8 cellular contexts compared by ENCODE assay signal in genomic region chrX:10106801-10107200, GRCh38. TPM values are rescaled to one million over a fixed set of nuclear protein-coding genes. Genes with fewer than 3 reads are reported as not detected.
DNase-seq lines count a peak whose midpoint lies in the region; ATAC-seq and TF ChIP-seq lines count a peak whose summit lies in the region.
"Had no signal": no experiment of that assay in that cellular context is flagged by ENCODE, and none has a peak within 500 bp of the region (broad histone marks: within the 10 kb centered on the region; RNA-seq: fewer than 3 reads in every experiment).

No MANE protein-coding gene starts in this region.

- no peaks in the 10 kb centered on the region for H3K27me3 Mint-ChIP-seq in activated naive CD4-positive, alpha-beta T cell treated with anti-CD3 and anti-CD28 coated beads, Interleukin-2, amount 10 ng/mL, durations not matched to agents 7 days and 5 days

- H3K4me1 ChIP-seq in testis: peaks cover 21% of the 10 kb centered on the region

- TF ChIP-seq POLR2A in testis (IDR thresholded peaks at IDR 0.05): no peak

- intact Hi-C loops in testis (cut with DNase I; ENCODE audit: low total_unique reads): no loop called here

- H3K9me3 Mint-ChIP-seq in activated naive CD4-positive, alpha-beta T cell treated with anti-CD3 and anti-CD28 coated beads, Interleukin-2, amount 10 ng/mL, durations not matched to agents 7 days and 5 days: no peaks in the 10 kb centered on the region

- no peak overlapping the region for H3K27ac ChIP-seq in testis

- H3K27ac Mint-ChIP-seq in activated naive CD4-positive, alpha-beta T cell treated with anti-CD3 and anti-CD28 coated beads, Interleukin-2, amount 10 ng/mL, durations not matched to agents 7 days and 5 days: peak overlapping the region; percentile 98

- H3K36me3 ChIP-seq in testis (ENCODE audit: low read depth, missing control alignments): no peaks in the 10 kb centered on the region
- H3K36me3 ChIP-seq: thoracic aorta had no signal

- peaks cover 45% of the 10 kb centered on the region for H3K36me3 Mint-ChIP-seq in activated naive CD4-positive, alpha-beta T cell treated with anti-CD3 and anti-CD28 coated beads, Interleukin-2, amount 10 ng/mL, durations not matched to agents 7 days and 5 days

- ATAC-seq in GM21367 (IDR thresholded peaks at IDR 0.05; ENCODE audit: unreplicated experiment) (peak; percentile 55), HG03521 (IDR thresholded peaks at IDR 0.05; ENCODE audit: unreplicated experiment) (peak; percentile 86)

- H3K4me3 ChIP-seq in testis: no peak overlapping the region
- H3K4me3 ChIP-seq: thoracic aorta had no signal

- CTCF ChIA-PET in activated naive CD4-positive, alpha-beta T cell treated with anti-CD3 and anti-CD28 coated beads, Interleukin-2, amount 10 ng/mL, durations not matched to agents 7 days and 5 days (lab: Charles Lee): interaction anchor here (2.1 kb wide), 1 partner anchor 13 kb away, joined by 5 read pairs; no protein-coding TSS in a partner anchor

- H3K27me3 ChIP-seq in testis: no peaks in the 10 kb centered on the region

- DNase-seq in activated naive CD4-positive, alpha-beta T cell treated with anti-CD3 and anti-CD28 coated beads, Interleukin-2, amount 10 ng/mL, durations not matched to agents 7 days and 5 days: peak; percentile 70
- DNase-seq in stimulated activated naive CD4-positive, alpha-beta T cell treated with Interleukin-2 at 50 U/mL for 16 hours (lab: John Stamatoyannopoulos, UW): peak; percentile 44
- no peak for DNase-seq in testis
- DNase-seq in medulla oblongata (ENCODE audit: extremely low spot score): no peak
- no peak for DNase-seq in NCI-H2081 treated with DMSO at 0.1 percent for 48 hours (lab: John Stamatoyannopoulos, UW)

- no peaks in the 10 kb centered on the region for H3K9me3 ChIP-seq in testis
- H3K9me3 ChIP-seq: thoracic aorta had no signal

- 43 to 57% methylated on average over 10 of the region's 10 CpGs for WGBS in testis, 2 donors

- H3K4me1 Mint-ChIP-seq in activated naive CD4-positive, alpha-beta T cell treated with anti-CD3 and anti-CD28 coated beads, Interleukin-2, amount 10 ng/mL, durations not matched to agents 7 days and 5 days: peaks cover 69% of the 10 kb centered on the region

- H3K4me3 Mint-ChIP-seq in activated naive CD4-positive, alpha-beta T cell treated with anti-CD3 and anti-CD28 coated beads, Interleukin-2, amount 10 ng/mL, durations not matched to agents 7 days and 5 days: peak overlapping the region; percentile 43

- no peak for TF ChIP-seq CTCF in testis (IDR thresholded peaks at IDR 0.05)

RNA-seq across cellular contexts. Expression of gene CLCN4, which starts 50.0 kb away (rescaled TPM):
- 10 to 100 TPM in 1 of 2 donors, 1 to 10 TPM in 1; 5.4 to 11.6 TPM for total RNA-seq in testis
- polyA plus RNA-seq in testis (ENCODE audit: insufficient read depth, low read depth, low replicate concordance): 5.1 TPM

Comparison
In these comparisons a context has a peak if more than half of its experiments do, and no peak if none do; other contexts are left out.
1. DNase-seq: peak in activated naive CD4-positive, alpha-beta T cell treated with anti-CD3 and anti-CD28 coated beads, Interleukin-2, amount 10 ng/mL, durations not matched to agents 7 days and 5 days (single experiment) and stimulated activated naive CD4-positive, alpha-beta T cell treated with Interleukin-2 at 50 U/mL for 16 hours (single experiment); none in testis (single experiment), medulla oblongata (single experiment) and NCI-H2081 treated with DMSO at 0.1 percent for 48 hours (single experiment).